In the genomic region with DNA sequence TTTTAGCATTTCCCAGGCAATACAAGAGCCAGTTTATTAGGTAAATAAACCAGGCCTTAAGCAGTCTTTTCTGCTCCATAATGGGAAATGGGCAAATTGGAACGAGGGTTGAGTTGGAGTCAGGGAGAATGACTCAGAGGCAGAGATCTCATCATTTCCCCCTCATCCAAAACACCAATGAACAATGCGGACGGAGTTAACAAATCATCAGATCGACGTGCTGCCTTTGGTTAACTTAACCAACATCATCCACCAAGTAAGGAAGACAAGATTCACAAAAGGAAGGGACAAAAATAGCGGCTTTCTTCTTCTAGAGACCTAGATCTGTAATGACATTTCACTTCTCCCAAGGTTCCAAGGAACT, we compare ENCODE assay signal across 17 cellular contexts.
"Had no signal": no experiment of that assay in that cellular context is flagged by ENCODE, and none has a peak within 500 bp of the region (broad histone marks: within the 10 kb centered on the region; RNA-seq: fewer than 3 reads in every experiment).

No MANE protein-coding gene starts in this region.

- H3K9me3 ChIP-seq: testis had no signal

- ATAC-seq: activated CD4-positive, alpha-beta T cell treated with anti-CD3 and anti-CD28 coated beads for 36 hours; activated CD8-positive, alpha-beta T cell treated with anti-CD3 and anti-CD28 coated beads for 36 hours; activated T-cell treated with anti-CD3 and anti-CD28 coated beads, Interleukin-2, amount 50 U/mL, for 4 hours; gastrocnemius medialis; natural killer cell; stimulated activated naive CD8-positive, alpha-beta T cell treated with anti-CD3 and anti-CD28 coated beads, Interleukin-15, amount 100 ng/mL, for 72 hours had no signal

- H3K79me2 ChIP-seq: hepatocyte had no signal

- H3K27ac ChIP-seq: gastrocnemius medialis, hepatocyte, spleen, testis, WERI-Rb-1 had no signal

- H3K4me1 Mint-ChIP-seq: activated CD4-positive, alpha-beta T cell treated with anti-CD3 and anti-CD28 coated beads for 36 hours; stimulated activated naive CD8-positive, alpha-beta T cell treated with anti-CD3 and anti-CD28 coated beads, Interleukin-15, amount 100 ng/mL, for 72 hours had no signal

- H3K4me1 ChIP-seq: sigmoid colon, spleen, testis had no signal

- H3K4me3 Mint-ChIP-seq: activated CD4-positive, alpha-beta T cell treated with anti-CD3 and anti-CD28 coated beads for 36 hours; activated CD8-positive, alpha-beta T cell treated with anti-CD3 and anti-CD28 coated beads for 36 hours; activated T-cell treated with anti-CD3 and anti-CD28 coated beads, Interleukin-2, amount 50 U/mL, for 4 hours; central memory CD8-positive, alpha-beta T cell; natural killer cell; stimulated activated naive CD8-positive, alpha-beta T cell treated with anti-CD3 and anti-CD28 coated beads, Interleukin-15, amount 100 ng/mL, for 72 hours had no signal

- H3K4me3 ChIP-seq: gastrocnemius medialis, hepatocyte, sigmoid colon, spleen, testis had no signal

- DNase-seq: activated CD4-positive, alpha-beta T cell treated with anti-CD3 and anti-CD28 coated beads for 36 hours; activated CD8-positive, alpha-beta T cell treated with anti-CD3 and anti-CD28 coated beads for 36 hours; activated effector memory CD4-positive, alpha-beta T cell treated with Interleukin-2 at 50 U/mL for 16 hours; activated naive CD4-positive, alpha-beta T cell treated with anti-CD3 and anti-CD28 coated beads, Interleukin-2, amount 50 U/mL, for 16 hours; activated T-cell treated with anti-CD3 and anti-CD28 coated beads, Interleukin-2, amount 50 U/mL, for 4 hours; effector memory CD4-positive, alpha-beta T cell; gastrocnemius medialis; kidney glomerular epithelial cell; mesenchymal stem cell; natural killer cell; sigmoid colon; spleen; stimulated activated naive CD8-positive, alpha-beta T cell treated with anti-CD3 and anti-CD28 coated beads, Interleukin-15, amount 100 ng/mL, for 72 hours; testis; WERI-Rb-1 had no signal

- H3K27me3 ChIP-seq: gastrocnemius medialis, hepatocyte, sigmoid colon, spleen, testis had no signal

- H3K36me3 ChIP-seq: gastrocnemius medialis, sigmoid colon, WERI-Rb-1 had no signal

- H3K27ac Mint-ChIP-seq: activated CD4-positive, alpha-beta T cell treated with anti-CD3 and anti-CD28 coated beads for 36 hours; activated CD8-positive, alpha-beta T cell treated with anti-CD3 and anti-CD28 coated beads for 36 hours; natural killer cell; stimulated activated naive CD8-positive, alpha-beta T cell treated with anti-CD3 and anti-CD28 coated beads, Interleukin-15, amount 100 ng/mL, for 72 hours had no signal

- H2AFZ ChIP-seq: hepatocyte had no signal

- H3K27me3 Mint-ChIP-seq: activated CD4-positive, alpha-beta T cell treated with anti-CD3 and anti-CD28 coated beads for 36 hours; activated CD8-positive, alpha-beta T cell treated with anti-CD3 and anti-CD28 coated beads for 36 hours; central memory CD8-positive, alpha-beta T cell; stimulated activated naive CD8-positive, alpha-beta T cell treated with anti-CD3 and anti-CD28 coated beads, Interleukin-15, amount 100 ng/mL, for 72 hours had no signal

- H3K4me2 ChIP-seq: hepatocyte had no signal
